In the genomic region with DNA sequence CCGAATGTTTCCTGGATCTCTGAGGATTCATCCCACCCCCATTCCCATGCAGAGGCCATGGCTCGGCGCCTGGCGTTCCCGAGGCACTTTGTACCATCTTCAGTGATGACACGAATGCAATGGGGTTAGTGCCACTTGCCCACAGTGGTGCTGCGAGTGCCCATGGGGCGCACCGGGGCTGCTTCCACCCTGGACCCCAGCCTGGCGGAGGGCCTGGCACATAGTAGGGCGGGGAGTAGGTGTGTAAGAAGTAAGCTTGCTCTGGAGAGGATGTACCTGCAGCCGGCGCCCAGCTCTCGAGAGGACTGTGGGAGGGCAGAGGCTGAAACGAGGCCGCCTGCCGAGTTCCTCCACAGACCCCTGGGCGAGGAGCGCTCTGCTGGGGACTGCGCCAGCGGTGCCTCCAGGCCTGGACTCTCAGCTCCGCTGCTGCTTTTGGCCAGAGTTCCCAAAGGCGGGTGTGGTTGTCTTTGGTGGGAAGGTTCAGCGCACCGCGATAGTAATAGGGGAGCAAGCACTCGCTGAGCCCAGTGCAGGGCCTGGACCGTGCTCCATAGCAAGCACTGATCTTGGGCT, we compare ENCODE assay signal across 2 cellular contexts.
TF ChIP-seq lines count a peak whose summit lies in the region.

No MANE protein-coding gene starts in this region.

TF ChIP-seq in GM12878, 131 proteins besides CTCF, POLR2A, EP300 and RAD21:
- TF ChIP-seq POLR2AphosphoS5 (IDR thresholded peaks at IDR 0.05; ENCODE audit: low read length) = 0 out of 2 replicates have a peak, but pooled peaks have one; percentile 5
- TF ChIP-seq, protein P1, sequence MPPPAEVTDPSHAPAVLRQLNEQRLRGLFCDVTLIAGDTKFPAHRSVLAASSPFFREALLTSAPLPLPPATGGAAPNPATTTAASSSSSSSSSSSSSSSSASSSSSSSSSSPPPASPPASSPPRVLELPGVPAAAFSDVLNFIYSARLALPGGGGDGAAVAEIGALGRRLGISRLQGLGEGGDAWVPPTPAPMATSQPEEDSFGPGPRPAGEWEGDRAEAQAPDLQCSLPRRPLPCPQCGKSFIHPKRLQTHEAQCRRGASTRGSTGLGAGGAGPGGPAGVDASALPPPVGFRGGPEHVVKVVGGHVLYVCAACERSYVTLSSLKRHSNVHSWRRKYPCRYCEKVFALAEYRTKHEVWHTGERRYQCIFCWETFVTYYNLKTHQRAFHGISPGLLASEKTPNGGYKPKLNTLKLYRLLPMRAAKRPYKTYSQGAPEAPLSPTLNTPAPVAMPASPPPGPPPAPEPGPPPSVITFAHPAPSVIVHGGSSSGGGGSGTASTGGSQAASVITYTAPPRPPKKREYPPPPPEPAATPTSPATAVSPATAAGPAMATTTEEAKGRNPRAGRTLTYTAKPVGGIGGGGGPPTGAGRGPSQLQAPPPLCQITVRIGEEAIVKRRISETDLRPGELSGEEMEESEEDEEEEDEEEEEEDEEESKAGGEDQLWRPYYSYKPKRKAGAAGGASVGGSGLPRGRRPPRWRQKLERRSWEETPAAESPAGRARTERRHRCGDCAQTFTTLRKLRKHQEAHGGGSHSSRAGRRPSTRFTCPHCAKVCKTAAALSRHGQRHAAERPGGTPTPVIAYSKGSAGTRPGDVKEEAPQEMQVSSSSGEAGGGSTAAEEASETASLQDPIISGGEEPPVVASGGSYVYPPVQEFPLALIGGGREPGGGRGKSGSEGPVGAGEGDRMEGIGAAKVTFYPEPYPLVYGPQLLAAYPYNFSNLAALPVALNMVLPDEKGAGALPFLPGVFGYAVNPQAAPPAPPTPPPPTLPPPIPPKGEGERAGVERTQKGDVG (CRISPR knock-in tag; IDR thresholded peaks at IDR 0.05) = no peak
TF ChIP-seq in GM12878: peak in this region for 1.

TF ChIP-seq in WTC11, 78 proteins besides CTCF, POLR2A, EP300 and RAD21:
- TF ChIP-seq, protein P2, sequence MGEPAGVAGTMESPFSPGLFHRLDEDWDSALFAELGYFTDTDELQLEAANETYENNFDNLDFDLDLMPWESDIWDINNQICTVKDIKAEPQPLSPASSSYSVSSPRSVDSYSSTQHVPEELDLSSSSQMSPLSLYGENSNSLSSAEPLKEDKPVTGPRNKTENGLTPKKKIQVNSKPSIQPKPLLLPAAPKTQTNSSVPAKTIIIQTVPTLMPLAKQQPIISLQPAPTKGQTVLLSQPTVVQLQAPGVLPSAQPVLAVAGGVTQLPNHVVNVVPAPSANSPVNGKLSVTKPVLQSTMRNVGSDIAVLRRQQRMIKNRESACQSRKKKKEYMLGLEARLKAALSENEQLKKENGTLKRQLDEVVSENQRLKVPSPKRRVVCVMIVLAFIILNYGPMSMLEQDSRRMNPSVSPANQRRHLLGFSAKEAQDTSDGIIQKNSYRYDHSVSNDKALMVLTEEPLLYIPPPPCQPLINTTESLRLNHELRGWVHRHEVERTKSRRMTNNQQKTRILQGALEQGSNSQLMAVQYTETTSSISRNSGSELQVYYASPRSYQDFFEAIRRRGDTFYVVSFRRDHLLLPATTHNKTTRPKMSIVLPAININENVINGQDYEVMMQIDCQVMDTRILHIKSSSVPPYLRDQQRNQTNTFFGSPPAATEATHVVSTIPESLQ (CRISPR knock-in tag; IDR thresholded peaks at IDR 0.05) = no peak
- TF ChIP-seq, protein P3, sequence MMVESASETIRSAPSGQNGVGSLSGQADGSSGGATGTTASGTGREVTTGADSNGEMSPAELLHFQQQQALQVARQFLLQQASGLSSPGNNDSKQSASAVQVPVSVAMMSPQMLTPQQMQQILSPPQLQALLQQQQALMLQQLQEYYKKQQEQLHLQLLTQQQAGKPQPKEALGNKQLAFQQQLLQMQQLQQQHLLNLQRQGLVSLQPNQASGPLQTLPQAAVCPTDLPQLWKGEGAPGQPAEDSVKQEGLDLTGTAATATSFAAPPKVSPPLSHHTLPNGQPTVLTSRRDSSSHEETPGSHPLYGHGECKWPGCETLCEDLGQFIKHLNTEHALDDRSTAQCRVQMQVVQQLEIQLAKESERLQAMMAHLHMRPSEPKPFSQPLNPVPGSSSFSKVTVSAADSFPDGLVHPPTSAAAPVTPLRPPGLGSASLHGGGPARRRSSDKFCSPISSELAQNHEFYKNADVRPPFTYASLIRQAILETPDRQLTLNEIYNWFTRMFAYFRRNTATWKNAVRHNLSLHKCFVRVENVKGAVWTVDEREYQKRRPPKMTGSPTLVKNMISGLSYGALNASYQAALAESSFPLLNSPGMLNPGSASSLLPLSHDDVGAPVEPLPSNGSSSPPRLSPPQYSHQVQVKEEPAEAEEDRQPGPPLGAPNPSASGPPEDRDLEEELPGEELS (CRISPR knock-in tag; IDR thresholded peaks at IDR 0.05) = no peak
- TF ChIP-seq, protein P4, sequence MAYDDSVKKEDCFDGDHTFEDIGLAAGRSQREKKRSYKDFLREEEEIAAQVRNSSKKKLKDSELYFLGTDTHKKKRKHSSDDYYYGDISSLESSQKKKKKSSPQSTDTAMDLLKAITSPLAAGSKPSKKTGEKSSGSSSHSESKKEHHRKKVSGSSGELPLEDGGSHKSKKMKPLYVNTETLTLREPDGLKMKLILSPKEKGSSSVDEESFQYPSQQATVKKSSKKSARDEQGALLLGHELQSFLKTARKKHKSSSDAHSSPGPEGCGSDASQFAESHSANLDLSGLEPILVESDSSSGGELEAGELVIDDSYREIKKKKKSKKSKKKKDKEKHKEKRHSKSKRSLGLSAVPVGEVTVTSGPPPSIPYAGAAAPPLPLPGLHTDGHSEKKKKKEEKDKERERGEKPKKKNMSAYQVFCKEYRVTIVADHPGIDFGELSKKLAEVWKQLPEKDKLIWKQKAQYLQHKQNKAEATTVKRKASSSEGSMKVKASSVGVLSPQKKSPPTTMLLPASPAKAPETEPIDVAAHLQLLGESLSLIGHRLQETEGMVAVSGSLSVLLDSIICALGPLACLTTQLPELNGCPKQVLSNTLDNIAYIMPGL (CRISPR knock-in tag; IDR thresholded peaks at IDR 0.05) = no peak
- TF ChIP-seq, protein P5, sequence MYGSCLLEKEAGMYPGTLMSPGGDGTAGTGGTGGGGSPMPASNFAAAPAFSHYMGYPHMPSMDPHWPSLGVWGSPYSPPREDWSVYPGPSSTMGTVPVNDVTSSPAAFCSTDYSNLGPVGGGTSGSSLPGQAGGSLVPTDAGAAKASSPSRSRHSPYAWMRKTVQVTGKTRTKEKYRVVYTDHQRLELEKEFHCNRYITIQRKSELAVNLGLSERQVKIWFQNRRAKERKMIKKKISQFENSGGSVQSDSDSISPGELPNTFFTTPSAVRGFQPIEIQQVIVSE (CRISPR knock-in tag; IDR thresholded peaks at IDR 0.05; ENCODE audit: borderline replicate concordance) = no peak
- TF ChIP-seq, protein P6, sequence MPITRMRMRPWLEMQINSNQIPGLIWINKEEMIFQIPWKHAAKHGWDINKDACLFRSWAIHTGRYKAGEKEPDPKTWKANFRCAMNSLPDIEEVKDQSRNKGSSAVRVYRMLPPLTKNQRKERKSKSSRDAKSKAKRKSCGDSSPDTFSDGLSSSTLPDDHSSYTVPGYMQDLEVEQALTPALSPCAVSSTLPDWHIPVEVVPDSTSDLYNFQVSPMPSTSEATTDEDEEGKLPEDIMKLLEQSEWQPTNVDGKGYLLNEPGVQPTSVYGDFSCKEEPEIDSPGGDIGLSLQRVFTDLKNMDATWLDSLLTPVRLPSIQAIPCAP (CRISPR knock-in tag; IDR thresholded peaks at IDR 0.05) = no peak
- no peak for TF ChIP-seq KAT7 (CRISPR knock-in tag; IDR thresholded peaks at IDR 0.05; ENCODE audit: borderline replicate concordance)
- TF ChIP-seq, protein P7, sequence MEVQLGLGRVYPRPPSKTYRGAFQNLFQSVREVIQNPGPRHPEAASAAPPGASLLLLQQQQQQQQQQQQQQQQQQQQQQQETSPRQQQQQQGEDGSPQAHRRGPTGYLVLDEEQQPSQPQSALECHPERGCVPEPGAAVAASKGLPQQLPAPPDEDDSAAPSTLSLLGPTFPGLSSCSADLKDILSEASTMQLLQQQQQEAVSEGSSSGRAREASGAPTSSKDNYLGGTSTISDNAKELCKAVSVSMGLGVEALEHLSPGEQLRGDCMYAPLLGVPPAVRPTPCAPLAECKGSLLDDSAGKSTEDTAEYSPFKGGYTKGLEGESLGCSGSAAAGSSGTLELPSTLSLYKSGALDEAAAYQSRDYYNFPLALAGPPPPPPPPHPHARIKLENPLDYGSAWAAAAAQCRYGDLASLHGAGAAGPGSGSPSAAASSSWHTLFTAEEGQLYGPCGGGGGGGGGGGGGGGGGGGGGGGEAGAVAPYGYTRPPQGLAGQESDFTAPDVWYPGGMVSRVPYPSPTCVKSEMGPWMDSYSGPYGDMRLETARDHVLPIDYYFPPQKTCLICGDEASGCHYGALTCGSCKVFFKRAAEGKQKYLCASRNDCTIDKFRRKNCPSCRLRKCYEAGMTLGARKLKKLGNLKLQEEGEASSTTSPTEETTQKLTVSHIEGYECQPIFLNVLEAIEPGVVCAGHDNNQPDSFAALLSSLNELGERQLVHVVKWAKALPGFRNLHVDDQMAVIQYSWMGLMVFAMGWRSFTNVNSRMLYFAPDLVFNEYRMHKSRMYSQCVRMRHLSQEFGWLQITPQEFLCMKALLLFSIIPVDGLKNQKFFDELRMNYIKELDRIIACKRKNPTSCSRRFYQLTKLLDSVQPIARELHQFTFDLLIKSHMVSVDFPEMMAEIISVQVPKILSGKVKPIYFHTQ (CRISPR knock-in tag; IDR thresholded peaks at IDR 0.05) = no peak
- no peak for TF ChIP-seq OVOL2 (CRISPR knock-in tag; IDR thresholded peaks at IDR 0.05; ENCODE audit: borderline replicate concordance)
- TF ChIP-seq HMGA2 (CRISPR knock-in tag; IDR thresholded peaks at IDR 0.05) = no peak
- TF ChIP-seq, protein P8, sequence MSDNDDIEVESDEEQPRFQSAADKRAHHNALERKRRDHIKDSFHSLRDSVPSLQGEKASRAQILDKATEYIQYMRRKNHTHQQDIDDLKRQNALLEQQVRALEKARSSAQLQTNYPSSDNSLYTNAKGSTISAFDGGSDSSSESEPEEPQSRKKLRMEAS (CRISPR knock-in tag; IDR thresholded peaks at IDR 0.05) = no peak
- TF ChIP-seq, protein P9, sequence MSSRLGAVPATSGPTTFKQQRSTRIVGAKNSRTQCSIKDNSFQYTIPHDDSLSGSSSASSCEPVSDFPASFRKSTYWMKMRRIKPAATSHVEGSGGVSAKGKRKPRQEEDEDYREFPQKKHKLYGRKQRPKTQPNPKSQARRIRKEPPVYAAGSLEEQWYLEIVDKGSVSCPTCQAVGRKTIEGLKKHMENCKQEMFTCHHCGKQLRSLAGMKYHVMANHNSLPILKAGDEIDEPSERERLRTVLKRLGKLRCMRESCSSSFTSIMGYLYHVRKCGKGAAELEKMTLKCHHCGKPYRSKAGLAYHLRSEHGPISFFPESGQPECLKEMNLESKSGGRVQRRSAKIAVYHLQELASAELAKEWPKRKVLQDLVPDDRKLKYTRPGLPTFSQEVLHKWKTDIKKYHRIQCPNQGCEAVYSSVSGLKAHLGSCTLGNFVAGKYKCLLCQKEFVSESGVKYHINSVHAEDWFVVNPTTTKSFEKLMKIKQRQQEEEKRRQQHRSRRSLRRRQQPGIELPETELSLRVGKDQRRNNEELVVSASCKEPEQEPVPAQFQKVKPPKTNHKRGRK (CRISPR knock-in tag; IDR thresholded peaks at IDR 0.05; ENCODE audit: borderline replicate concordance) = no peak
TF ChIP-seq in WTC11: peak in this region for 0.
